8 cellular contexts compared by ENCODE assay signal in the genomic region with DNA sequence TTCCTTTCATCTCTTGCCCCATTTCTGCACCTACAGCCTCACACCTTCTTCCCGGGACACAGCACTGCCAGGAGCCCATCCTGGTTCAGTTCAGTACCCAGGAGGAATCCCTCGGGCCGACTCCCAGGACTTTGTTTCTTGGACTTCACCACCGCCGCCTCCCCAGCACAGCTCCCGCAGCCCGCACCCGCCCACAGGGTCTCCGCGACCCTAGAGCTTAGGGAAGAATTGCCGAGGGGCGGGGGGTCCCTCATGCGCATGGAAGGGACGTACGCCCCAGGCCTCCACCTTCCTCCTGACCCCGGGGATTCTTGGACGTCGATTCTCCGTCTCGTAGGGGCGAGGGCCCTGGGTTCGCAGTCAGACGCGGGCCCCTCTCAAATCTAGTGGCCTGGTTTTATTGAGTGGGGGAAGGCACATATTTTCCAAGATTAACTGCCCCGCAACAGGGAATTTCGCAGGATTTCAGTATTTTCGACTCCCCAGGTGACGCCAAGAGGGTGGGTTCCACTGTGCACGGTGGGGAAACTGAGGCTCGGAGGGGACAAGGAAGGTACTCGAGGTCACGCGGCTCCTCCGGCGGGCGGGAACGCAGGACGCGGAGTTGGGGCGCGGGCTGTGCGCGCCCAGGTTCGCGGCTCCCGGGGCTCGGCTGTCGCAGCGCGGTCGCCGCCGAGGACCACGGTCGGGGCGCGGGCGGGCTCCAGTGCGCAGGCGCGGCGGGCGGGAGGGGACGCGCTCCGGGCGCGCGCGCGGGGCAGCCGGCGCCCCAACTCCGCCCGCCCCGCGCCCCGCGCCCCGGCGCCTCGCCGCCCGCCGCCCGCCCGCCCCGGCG.
A peak's percentile ranks its signal among the peaks of the same experiment; 100 is the strongest.
DNase-seq lines count a peak whose midpoint lies in the region; ATAC-seq and TF ChIP-seq lines count a peak whose summit lies in the region.

A gene (plus strand): TSS at position 733 of the 835 bp plus-strand sequence. CDS start 176 bp downstream, outside the sequence.

- no peak within 1 kb of the TSS for H3K27ac ChIP-seq in coronary artery
- H3K27ac ChIP-seq in muscle layer of duodenum (ENCODE audit: low read length): no peak within 1 kb of the TSS

- no peak for TF ChIP-seq CTCF in coronary artery (IDR thresholded peaks at IDR 0.05)

- peaks cover 0 to 18% of the 10 kb centered on the region in 2 donors for H3K4me1 ChIP-seq in muscle layer of duodenum (ENCODE audit: control insufficient read depth in 1 of 2, insufficient read depth in 2 of 2, low read length in 2 of 2)

- peaks cover 13% of the 10 kb centered on the region for H3K27me3 ChIP-seq in muscle layer of duodenum (ENCODE audit: low read depth, low read length)

- H3K4me3 ChIP-seq in coronary artery (peak within 1 kb of the TSS; percentile 78), muscle layer of duodenum (ENCODE audit: low read depth in 1 of 2, low read length in 2 of 2) (peak within 1 kb of the TSS; percentile 44 to 80)

- no peaks in the 10 kb centered on the region for H3K9me3 ChIP-seq in muscle layer of duodenum (ENCODE audit: control insufficient read depth in 1 of 2, low read length in 2 of 2)

- DNase-seq in NCI-H1417 (lab: John Stamatoyannopoulos, UW) (peak; percentile 23 to 64 (median 62)), NCI-H1417 treated with DMSO at 0.1 percent for 48 hours (lab: John Stamatoyannopoulos, UW) (no peak), NCI-H1930 (lab: John Stamatoyannopoulos, UW) (peak; percentile 9 to 52), coronary artery (ENCODE audit: low spot score) (peak; percentile 61)
- DNase-seq in activated effector memory CD4-positive, alpha-beta T cell treated with Interleukin-2 at 50 U/mL for 16 hours: no peak

- no peak for ATAC-seq in HG02938 (IDR thresholded peaks at IDR 0.05; ENCODE audit: unreplicated experiment)
- ATAC-seq in HG02981 (IDR thresholded peaks at IDR 0.05; ENCODE audit: unreplicated experiment): no peak

- no peaks in the 10 kb centered on the region for H3K36me3 ChIP-seq in muscle layer of duodenum (ENCODE audit: control insufficient read depth in 1 of 2, insufficient read depth in 2 of 2, low read length in 2 of 2)

Comparison
In these comparisons a context has a peak if more than half of its experiments do, and no peak if none do; other contexts are left out.
1. DNase-seq: peak in NCI-H1417 (3 of 3), NCI-H1930 (2 of 2) and coronary artery (single experiment); none in NCI-H1417 treated with DMSO at 0.1 percent for 48 hours (single experiment) and activated effector memory CD4-positive, alpha-beta T cell treated with Interleukin-2 at 50 U/mL for 16 hours (single experiment).